ENCODE assay signal across 21 cellular contexts in the genomic region with DNA sequence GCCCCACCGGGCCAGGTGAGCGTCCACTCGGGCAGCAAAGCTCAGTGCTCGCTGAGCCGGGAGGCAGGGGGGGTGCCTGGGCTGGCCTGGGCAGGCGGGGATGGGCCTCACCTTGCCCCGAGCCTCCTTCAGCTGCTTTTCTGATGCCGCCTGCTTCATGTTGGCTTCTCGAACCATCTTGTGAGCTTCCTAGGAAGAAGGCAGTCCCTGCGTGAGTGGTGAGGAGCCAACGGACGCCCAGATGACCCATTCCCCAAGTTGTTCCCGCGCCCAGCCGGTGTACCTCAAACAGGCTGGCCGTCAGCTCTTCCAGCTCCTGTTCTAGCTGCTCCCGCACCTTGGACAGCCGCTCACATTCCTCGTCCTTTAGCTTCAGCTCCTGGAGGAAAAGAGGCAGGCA. TPM values are rescaled to one million over a fixed set of nuclear protein-coding genes. Genes with fewer than 3 reads are reported as not detected.
"Had no signal": no experiment of that assay in that cellular context is flagged by ENCODE, and none has a peak within 500 bp of the region (broad histone marks: within the 10 kb centered on the region; RNA-seq: fewer than 3 reads in every experiment).

No MANE protein-coding gene starts in this region.

- H3K4me1 Mint-ChIP-seq: activated CD4-positive, alpha-beta T cell treated with anti-CD3 and anti-CD28 coated beads, Interleukin-2, amount 10 ng/mL, durations not matched to agents 24 days and 14 days had no signal

- H3K9me3 ChIP-seq: gastrocnemius medialis, lower lobe of right lung, prostate gland, right lobe of liver, SK-N-SH, stomach had no signal

- H3K27me3 Mint-ChIP-seq: activated CD4-positive, alpha-beta T cell treated with anti-CD3 and anti-CD28 coated beads, Interleukin-2, amount 10 ng/mL, durations not matched to agents 24 days and 14 days had no signal

- H3K36me3 ChIP-seq: brain microvascular endothelial cell, gastrocnemius medialis, prostate gland, right lobe of liver had no signal

- H3K4me2 ChIP-seq: SK-N-SH, smooth muscle cell had no signal

- DNase-seq: activated CD4-positive, alpha-beta T cell treated with anti-CD3 and anti-CD28 coated beads, Interleukin-2, amount 10 ng/mL, durations not matched to agents 24 days and 14 days; activated CD4-positive, CD25-positive, alpha-beta regulatory T cell; activated CD8-positive, alpha-beta T cell treated with anti-CD3 and anti-CD28 coated beads, Interleukin-2, amount 10 ng/mL, durations not matched to agents 7 days and 5 days; activated naive CD4-positive, alpha-beta T cell treated with anti-CD3 and anti-CD28 coated beads for 36 hours; activated T-cell treated with anti-CD3 and anti-CD28 coated beads, Interleukin-2, amount 50 U/mL, for 4 hours; brain microvascular endothelial cell; cortex of kidney; effector CD4-positive, alpha-beta T cell; gastrocnemius medialis; head of caudate nucleus; lower lobe of right lung; SK-N-SH; stimulated activated CD4-positive, alpha-beta T cell treated with anti-CD3 and anti-CD28 coated beads, Interleukin-4, amount 100 ng/mL, for 1 hour; stomach; T-cell had no signal

- H3K4me3 Mint-ChIP-seq: activated CD4-positive, alpha-beta T cell treated with anti-CD3 and anti-CD28 coated beads, Interleukin-2, amount 10 ng/mL, durations not matched to agents 24 days and 14 days; activated CD8-positive, alpha-beta T cell treated with anti-CD3 and anti-CD28 coated beads, Interleukin-2, amount 10 ng/mL, durations not matched to agents 7 days and 5 days; activated naive CD4-positive, alpha-beta T cell treated with anti-CD3 and anti-CD28 coated beads for 36 hours; activated T-cell treated with anti-CD3 and anti-CD28 coated beads, Interleukin-2, amount 50 U/mL, for 4 hours; mesothelial cell of epicardium; T-cell; type B pancreatic cell had no signal

- H3K9me3 Mint-ChIP-seq: activated CD4-positive, alpha-beta T cell treated with anti-CD3 and anti-CD28 coated beads, Interleukin-2, amount 10 ng/mL, durations not matched to agents 24 days and 14 days; activated naive CD4-positive, alpha-beta T cell treated with anti-CD3 and anti-CD28 coated beads for 36 hours; activated T-cell treated with anti-CD3 and anti-CD28 coated beads, Interleukin-2, amount 50 U/mL, for 4 hours; mesothelial cell of epicardium; T-cell; type B pancreatic cell had no signal

- H3K4me3 ChIP-seq: gastrocnemius medialis, lower lobe of right lung, prostate gland, right lobe of liver, smooth muscle cell, stomach had no signal

- H3K27ac ChIP-seq: brain microvascular endothelial cell, gastrocnemius medialis, lower lobe of right lung, prostate gland, right lobe of liver, stomach had no signal

- H3K9ac ChIP-seq: SK-N-SH had no signal

- ATAC-seq: activated CD8-positive, alpha-beta T cell treated with anti-CD3 and anti-CD28 coated beads, Interleukin-2, amount 10 ng/mL, durations not matched to agents 7 days and 5 days; activated T-cell treated with anti-CD3 and anti-CD28 coated beads, Interleukin-2, amount 50 U/mL, for 4 hours; esophagus mucosa; gastrocnemius medialis; lower lobe of right lung; right lobe of liver; T-cell had no signal

- H3K4me1 ChIP-seq: gastrocnemius medialis, prostate gland had no signal

- H3K27me3 ChIP-seq: brain microvascular endothelial cell, gastrocnemius medialis, right lobe of liver, stomach had no signal

- H3K27ac Mint-ChIP-seq: activated CD4-positive, alpha-beta T cell treated with anti-CD3 and anti-CD28 coated beads, Interleukin-2, amount 10 ng/mL, durations not matched to agents 24 days and 14 days; activated CD8-positive, alpha-beta T cell treated with anti-CD3 and anti-CD28 coated beads, Interleukin-2, amount 10 ng/mL, durations not matched to agents 7 days and 5 days; activated naive CD4-positive, alpha-beta T cell treated with anti-CD3 and anti-CD28 coated beads for 36 hours; mesothelial cell of epicardium; T-cell; type B pancreatic cell had no signal

- H3K36me3 Mint-ChIP-seq: mesothelial cell of epicardium, T-cell, type B pancreatic cell had no signal

RNA-seq across cellular contexts. Expression of a gene that starts 10.1 kb away (rescaled TPM):
- total RNA-seq: activated CD8-positive, alpha-beta T cell treated with anti-CD3 and anti-CD28 coated beads, Interleukin-2, amount 10 ng/mL, durations not matched to agents 7 days and 5 days had no signal

RNA-seq across cellular contexts. Expression of a gene that starts 42.9 kb away (rescaled TPM):
- total RNA-seq: activated CD4-positive, alpha-beta T cell treated with anti-CD3 and anti-CD28 coated beads, Interleukin-2, amount 10 ng/mL, durations not matched to agents 24 days and 14 days; activated CD8-positive, alpha-beta T cell treated with anti-CD3 and anti-CD28 coated beads, Interleukin-2, amount 10 ng/mL, durations not matched to agents 7 days and 5 days; activated T-cell treated with anti-CD3 and anti-CD28 coated beads, Interleukin-2, amount 50 U/mL, for 4 hours had no signal
